11 cellular contexts compared by ENCODE assay signal in the genomic region with DNA sequence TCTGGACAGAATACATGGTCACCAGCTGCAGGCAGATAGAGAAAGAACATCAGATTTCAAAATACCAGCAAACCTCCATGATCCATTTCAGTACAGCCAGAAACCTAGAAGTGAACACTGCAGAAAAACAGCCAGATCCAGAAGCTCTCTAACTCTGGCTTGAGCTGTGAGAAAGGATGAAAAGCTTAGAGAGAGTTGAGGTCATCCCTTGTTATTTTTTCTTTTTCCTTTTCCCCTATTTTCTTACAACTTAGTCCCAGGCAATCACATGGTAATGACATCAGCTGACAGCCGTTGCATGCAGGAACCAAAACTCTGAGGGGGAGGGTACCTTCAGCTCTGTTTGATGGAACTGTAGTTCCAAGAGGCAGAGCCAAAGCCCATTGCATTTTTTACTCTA.
DNase-seq lines count a peak whose midpoint lies in the region; ATAC-seq, FAIRE-seq and TF ChIP-seq lines count a peak whose summit lies in the region.
"Had no signal": no experiment of that assay in that cellular context is flagged by ENCODE, and none has a peak within 500 bp of the region (broad histone marks: within the 10 kb centered on the region; RNA-seq: fewer than 3 reads in every experiment).

No MANE protein-coding gene starts in this region.

- H2AFZ ChIP-seq in HepG2 (ENCODE audit: low read length) = no peak overlapping the region

- BruUV-seq in HepG2 (replicated peaks; lab: Mats Ljungman, UMichigan) = no TSS peak

- no peak overlapping the region for H3K4me2 ChIP-seq in HepG2 (ENCODE audit: low read depth, low read length)

- peaks cover 75% of the 10 kb centered on the region for H3K79me2 ChIP-seq in HepG2 (ENCODE audit: insufficient read depth, low read length)

- TF ChIP-seq POLR2A in right lobe of liver (IDR thresholded peaks at IDR 0.05) (no peak), HepG2 (IDR thresholded peaks at IDR 0.05; ENCODE audit: insufficient read depth in 1 of 2, low read depth in 2 of 2, low read length in 2 of 2) (no peak)

- H3K9ac ChIP-seq in HepG2 (ENCODE audit: insufficient read depth, low read depth, low read length) = no peak overlapping the region

- POLR2A ChIA-PET in HepG2 (lab: Yijun Ruan, JAX) = no interaction called here

- 6% methylated on average over 1 of the region's 1 CpG for WGBS in right lobe of liver (ENCODE audit: insufficient coverage, low coverage, low lambda C conversion rate, missing lambda C conversion rate)
- WGBS in HepG2 (ENCODE audit: low lambda C conversion rate) = 95% methylated on average over 1 of the region's 1 CpG

- H3K9me3 ChIP-seq in right lobe of liver (no peaks in the 10 kb centered on the region), HepG2 (ENCODE audit: low read length) (no peaks in the 10 kb centered on the region)

- H3K27ac ChIP-seq in right lobe of liver = no peak overlapping the region
- H3K27ac ChIP-seq in HepG2 (ENCODE audit: extremely low read length, insufficient read depth, low read length) = no peak overlapping the region
- peak overlapping the region; percentile 95 for H3K27ac ChIP-seq in cingulate gyrus (ENCODE audit: low read depth, low read length)

- no peak for TF ChIP-seq CTCF in right lobe of liver (IDR thresholded peaks at IDR 0.05)
- TF ChIP-seq CTCF in HepG2 (CRISPR knock-in tag; IDR thresholded peaks at IDR 0.05) = no peak

- FAIRE-seq in HepG2 (lab: Jason Lieb, UNC) = no peak

- DNase-seq in right lobe of liver (no peak), HepG2 (ENCODE audit: low spot score) (no peak), lung microvascular endothelial cell (ENCODE audit: low read depth in 2 of 2) (peak; percentile 76 to 90), NAMALWA (ENCODE audit: low spot score) (no peak), D341Med (ENCODE audit: low spot score) (no peak)
- DNase-seq: activated CD4-positive, alpha-beta T cell treated with anti-CD3 and anti-CD28 coated beads, Interleukin-2, amount 10 ng/mL, durations not matched to agents 24 days and 14 days; CD4-positive, alpha-beta memory T cell; NCI-H1092 treated with DMSO at 0.1 percent for 48 hours had no signal

- intact Hi-C loops in right lobe of liver (cut with DNase I) (no loop called here), HepG2 (cut with micrococcal nuclease; ENCODE audit: unreplicated experiment) (no loop called here)

- peaks cover 17% of the 10 kb centered on the region for H4K20me1 ChIP-seq in HepG2 (ENCODE audit: insufficient read depth, low read length)

- H3K27me3 ChIP-seq in right lobe of liver = no peaks in the 10 kb centered on the region
- H3K27me3 ChIP-seq in HepG2 (ENCODE audit: control insufficient read depth in 1 of 2, insufficient read depth in 2 of 2, low read length in 2 of 2) = no peaks in the 10 kb centered on the region

- ATAC-seq in right lobe of liver (peak in 3 of 4 donors; percentile 32 to 68 (median 63)), HepG2 (no peak), HG02678 (IDR thresholded peaks at IDR 0.05; ENCODE audit: unreplicated experiment) (no peak), HG03108 (IDR thresholded peaks at IDR 0.05; ENCODE audit: unreplicated experiment) (no peak)

- H3K36me3 ChIP-seq in right lobe of liver (no peaks in the 10 kb centered on the region), HepG2 (replicated peaks in 1 of 2; ENCODE audit: control insufficient read depth in 1 of 2, insufficient read depth in 2 of 2, low read length in 2 of 2) (no peaks in the 10 kb centered on the region)

- H3K4me1 ChIP-seq in right lobe of liver (peaks cover 0 to 11% (median 4%) of the 10 kb centered on the region in 4 donors), HepG2 (ENCODE audit: insufficient read depth, low read length) (peaks cover 28% of the 10 kb centered on the region)

- in situ Hi-C loops in HepG2 (cut with HindIII; ENCODE audit: extremely low pct_ligation_motif_present, low pct_unique_long_range_greater_than_20kb) = no loop called here

- H3K4me3 ChIP-seq in right lobe of liver (no peak overlapping the region), HepG2 (replicated peaks in 1 of 3; ENCODE audit: insufficient read depth in 1 of 3, low read depth in 2 of 3, low read length in 3 of 3) (no peak overlapping the region)

- CTCF ChIA-PET in HepG2 (lab: Yijun Ruan, JAX; ENCODE audit: low intra/inter-chr PET ratio, low total read pairs) = no interaction called here

- TF ChIP-seq EP300 in HepG2 (IDR thresholded peaks at IDR 0.05; ENCODE audit: low read depth in 2 of 2, low read length in 2 of 2) (no peak), HepG2 (CRISPR knock-in tag; IDR thresholded peaks at IDR 0.05; ENCODE audit: borderline replicate concordance) (no peak)

- no peak for TF ChIP-seq RAD21 in HepG2 (CRISPR knock-in tag; IDR thresholded peaks at IDR 0.05)

TF ChIP-seq in HepG2, 621 proteins besides CTCF, POLR2A, EP300 and RAD21:
- TF ChIP-seq, protein P1, sequence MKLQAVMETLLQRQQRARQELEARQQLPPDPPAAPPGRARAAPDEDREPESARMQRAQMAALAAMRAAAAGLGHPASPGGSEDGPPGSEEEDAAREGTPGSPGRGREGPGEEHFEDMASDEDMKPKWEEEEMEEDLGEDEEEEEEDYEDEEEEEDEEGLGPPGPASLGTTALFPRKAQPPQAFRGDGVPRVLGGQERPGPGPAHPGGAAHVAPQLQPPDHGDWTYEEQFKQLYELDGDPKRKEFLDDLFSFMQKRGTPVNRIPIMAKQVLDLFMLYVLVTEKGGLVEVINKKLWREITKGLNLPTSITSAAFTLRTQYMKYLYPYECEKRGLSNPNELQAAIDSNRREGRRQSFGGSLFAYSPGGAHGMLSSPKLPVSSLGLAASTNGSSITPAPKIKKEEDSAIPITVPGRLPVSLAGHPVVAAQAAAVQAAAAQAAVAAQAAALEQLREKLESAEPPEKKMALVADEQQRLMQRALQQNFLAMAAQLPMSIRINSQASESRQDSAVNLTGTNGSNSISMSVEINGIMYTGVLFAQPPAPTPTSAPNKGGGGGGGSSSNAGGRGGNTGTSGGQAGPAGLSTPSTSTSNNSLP (IDR thresholded peaks at IDR 0.05; ENCODE audit: low read depth, low read length) = no peak
- TF ChIP-seq PLRG1 (conservative IDR thresholded peaks at IDR 0.05) (no peak), ZNF282 (IDR thresholded peaks at IDR 0.05; ENCODE audit: partially characterized antibody) (no peak), ZNF709 (CRISPR knock-in tag; IDR thresholded peaks at IDR 0.05) (no peak), CEBPG (CRISPR knock-in tag; IDR thresholded peaks at IDR 0.05) (no peak), SMYD3 (CRISPR knock-in tag; IDR thresholded peaks at IDR 0.05) (no peak), FOXK1 (CRISPR knock-in tag; IDR thresholded peaks at IDR 0.05; ENCODE audit: borderline replicate concordance, low read depth) (no peak), SMARCE1 (IDR thresholded peaks at IDR 0.05; ENCODE audit: borderline replicate concordance) (no peak), ATF4 (CRISPR knock-in tag; IDR thresholded peaks at IDR 0.05) (no peak), KLF6 (CRISPR knock-in tag; IDR thresholded peaks at IDR 0.05) (no peak), TEAD3 (CRISPR knock-in tag; optimal IDR thresholded peaks at IDR 0.05; ENCODE audit: borderline replicate concordance) (no peak), RARA (CRISPR knock-in tag; IDR thresholded peaks at IDR 0.05) (no peak), ARNTL (CRISPR knock-in tag; IDR thresholded peaks at IDR 0.05) (no peak), KDM5B (CRISPR knock-in tag; IDR thresholded peaks at IDR 0.05; ENCODE audit: borderline replicate concordance) (no peak)
- TF ChIP-seq, protein P2, sequence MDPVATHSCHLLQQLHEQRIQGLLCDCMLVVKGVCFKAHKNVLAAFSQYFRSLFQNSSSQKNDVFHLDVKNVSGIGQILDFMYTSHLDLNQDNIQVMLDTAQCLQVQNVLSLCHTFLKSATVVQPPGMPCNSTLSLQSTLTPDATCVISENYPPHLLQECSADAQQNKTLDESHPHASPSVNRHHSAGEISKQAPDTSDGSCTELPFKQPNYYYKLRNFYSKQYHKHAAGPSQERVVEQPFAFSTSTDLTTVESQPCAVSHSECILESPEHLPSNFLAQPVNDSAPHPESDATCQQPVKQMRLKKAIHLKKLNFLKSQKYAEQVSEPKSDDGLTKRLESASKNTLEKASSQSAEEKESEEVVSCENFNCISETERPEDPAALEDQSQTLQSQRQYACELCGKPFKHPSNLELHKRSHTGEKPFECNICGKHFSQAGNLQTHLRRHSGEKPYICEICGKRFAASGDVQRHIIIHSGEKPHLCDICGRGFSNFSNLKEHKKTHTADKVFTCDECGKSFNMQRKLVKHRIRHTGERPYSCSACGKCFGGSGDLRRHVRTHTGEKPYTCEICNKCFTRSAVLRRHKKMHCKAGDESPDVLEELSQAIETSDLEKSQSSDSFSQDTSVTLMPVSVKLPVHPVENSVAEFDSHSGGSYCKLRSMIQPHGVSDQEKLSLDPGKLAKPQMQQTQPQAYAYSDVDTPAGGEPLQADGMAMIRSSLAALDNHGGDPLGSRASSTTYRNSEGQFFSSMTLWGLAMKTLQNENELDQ (CRISPR knock-in tag; IDR thresholded peaks at IDR 0.05; ENCODE audit: borderline replicate concordance) = no peak

Comparison
In these comparisons a context has a peak if more than half of its experiments do, and no peak if none do; other contexts are left out.
1. ATAC-seq: peak in right lobe of liver (3 of 4); none in HepG2 (single experiment), HG02678 (single experiment) and HG03108 (single experiment).
2. DNase-seq: peak in lung microvascular endothelial cell (2 of 2); none in right lobe of liver (0 of 3), HepG2 (single experiment), NAMALWA (single experiment) and D341Med (single experiment).